In genomic region chr4:37686373-37687174, GRCh38 we compare ENCODE assay signal across 8 cellular contexts. TPM values are rescaled to one million over a fixed set of nuclear protein-coding genes. Genes with fewer than 3 reads are reported as not detected.
DNase-seq lines count a peak whose midpoint lies in the region; ATAC-seq lines count a peak whose summit lies in the region.

TSS of gene RELL1 (minus strand) at chr4:37686376. CDS start at chr4:37686287, 89 bp downstream.

- H3K27me3 Mint-ChIP-seq in central memory CD8-positive, alpha-beta T cell, result no peaks in the 10 kb centered on the region
- H3K27me3 Mint-ChIP-seq in immature natural killer cell (ENCODE audit: low read depth in 3 of 3), result peaks cover 1 to 16% (median 13%) of the 10 kb centered on the region in 3 donors

- DNase-seq in AG08395 (ENCODE audit: low spot score), result peak; percentile 98
- DNase-seq in NCI-H446 (lab: John Stamatoyannopoulos, UW), result peak; percentile 96 to 99
- peak; percentile 97 for DNase-seq in central memory CD8-positive, alpha-beta T cell (ENCODE audit: low spot score in 2 of 2)
- DNase-seq in immature natural killer cell, result peak; percentile 93 to 94 (median 93)
- peak; percentile 99 for DNase-seq in smooth muscle cell of the brain vasculature (ENCODE audit: low read depth, low spot score)

- ATAC-seq in GM19025 (IDR thresholded peaks at IDR 0.05; ENCODE audit: low read depth, unreplicated experiment) (peak; percentile 78), HG03354 (IDR thresholded peaks at IDR 0.05; ENCODE audit: poor library complexity, severe bottlenecking, unreplicated experiment) (peak; percentile 81)
- ATAC-seq in activated CD4-positive, CD25-positive, alpha-beta regulatory T cell treated with anti-CD3 and anti-CD28 coated beads, Interleukin-2, amount 50 U/mL, for 24 hours, result peak; percentile 81 to 88
- ATAC-seq in central memory CD8-positive, alpha-beta T cell (replicated peaks; ENCODE audit: extremely low read depth, poor library complexity, severe bottlenecking), result peak; percentile 81

- peak within 1 kb of the TSS; percentile 90 for H3K4me3 Mint-ChIP-seq in central memory CD8-positive, alpha-beta T cell
- peak within 1 kb of the TSS; percentile 92 to 99 (median 94) for H3K4me3 Mint-ChIP-seq in immature natural killer cell

- H3K27ac Mint-ChIP-seq in central memory CD8-positive, alpha-beta T cell (ENCODE audit: low read depth), result peak within 1 kb of the TSS; percentile 97
- H3K27ac Mint-ChIP-seq in immature natural killer cell, result peak within 1 kb of the TSS; percentile 84 to 98 (median 96)

- peaks cover 19% of the 10 kb centered on the region for H3K36me3 Mint-ChIP-seq in central memory CD8-positive, alpha-beta T cell (ENCODE audit: insufficient read depth)
- no peaks in the 10 kb centered on the region for H3K36me3 Mint-ChIP-seq in immature natural killer cell

- no peaks in the 10 kb centered on the region for H3K9me3 Mint-ChIP-seq in central memory CD8-positive, alpha-beta T cell
- H3K9me3 Mint-ChIP-seq in immature natural killer cell, result no peaks in the 10 kb centered on the region

- H3K4me1 Mint-ChIP-seq in central memory CD8-positive, alpha-beta T cell, result peaks cover 35% of the 10 kb centered on the region
- peaks cover 38 to 40% of the 10 kb centered on the region in 2 donors for H3K4me1 Mint-ChIP-seq in immature natural killer cell

RNA-seq across cellular contexts. Expression of gene RELL1, which starts in this region (rescaled TPM):
- 1 to 10 TPM; 1.9 to 4.3 (median 3.5) TPM for polyA plus RNA-seq in immature natural killer cell

Comparison
In these comparisons a context has a peak if more than half of its experiments do, and no peak if none do; other contexts are left out.
1. Peak in every context shown above with its lines: DNase-seq and ATAC-seq.